ENCODE assay signal across 18 cellular contexts in the genomic region with DNA sequence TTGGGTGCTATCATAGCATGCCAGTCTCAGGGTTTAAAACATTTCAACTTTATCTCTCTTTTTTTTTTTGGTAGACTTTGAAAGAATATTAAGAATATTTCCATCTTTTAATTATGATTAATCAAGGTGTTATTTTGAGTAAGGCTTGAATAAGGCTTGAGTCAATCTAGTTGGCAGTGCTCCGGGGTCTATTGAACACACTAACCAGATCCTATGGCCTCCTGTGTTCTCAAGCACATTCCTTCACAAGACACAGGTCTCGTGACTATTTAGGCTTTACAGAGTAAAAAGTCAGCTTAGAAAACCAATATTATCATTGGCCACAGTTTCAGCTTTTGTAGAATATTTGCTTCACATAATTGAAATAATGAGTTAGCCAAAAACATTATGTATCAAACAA.
DNase-seq lines count a peak whose midpoint lies in the region; FAIRE-seq and TF ChIP-seq lines count a peak whose summit lies in the region.
"Had no signal": no experiment of that assay in that cellular context is flagged by ENCODE, and none has a peak within 500 bp of the region (broad histone marks: within the 10 kb centered on the region; RNA-seq: fewer than 3 reads in every experiment).

No MANE protein-coding gene starts in this region.

- CTCF ChIA-PET in RWPE1 (lab: Yijun Ruan, JAX), result interaction anchor here (0.6 kb wide), 1 partner anchor 13 kb away, joined by 3 read pairs; no protein-coding TSS in a partner anchor

- TF ChIP-seq CTCF in RWPE1 (conservative IDR thresholded peaks at IDR 0.05; ENCODE audit: low read depth) (no peak), keratinocyte (optimal IDR thresholded peaks at IDR 0.05 in 1 of 3, IDR thresholded peaks at IDR 0.05 in 1 of 3, conservative IDR thresholded peaks at IDR 0.05 in 1 of 3; ENCODE audit: extremely low read depth in 1 of 3, insufficient read depth in 2 of 3, low read length in 3 of 3) (no peak), thyroid gland (IDR thresholded peaks at IDR 0.05) (no peak)

- DNase-seq in RWPE1 (ENCODE audit: low spot score) (peak; percentile 77), keratinocyte (ENCODE audit: low read depth, low spot score) (no peak), thyroid gland (peak; percentile 34 to 43), NCI-H524 (lab: John Stamatoyannopoulos, UW) (no peak), mesenteric fat pad (ENCODE audit: low spot score) (no peak), head of caudate nucleus (no peak)
- DNase-seq: Caco-2; CD4-positive, CD25-positive, alpha-beta regulatory T cell; CD8-positive, alpha-beta T cell; DMS153; DND-41; H9 had no signal

- 22 to 31% methylated on average over 2 of the region's 2 CpGs for WGBS in thyroid gland, 2 donors

- H3K79me2 ChIP-seq in keratinocyte (ENCODE audit: control insufficient read depth, insufficient read depth, low read length), result peaks cover 18% of the 10 kb centered on the region

- dilution Hi-C loops in keratinocyte (cut with MboI; ENCODE audit: extremely low pct_ligation_motif_present, low sequenced_read_pairs), result no loop called here

- H3K9me1 ChIP-seq in keratinocyte (ENCODE audit: control insufficient read depth, extremely low read depth, insufficient read depth, low read length), result no peaks in the 10 kb centered on the region

- H3K27ac ChIP-seq in RWPE1, result no peak overlapping the region
- H3K27ac ChIP-seq in keratinocyte (ENCODE audit: control insufficient read depth, insufficient read depth, low read length), result no peak overlapping the region
- H3K27ac ChIP-seq in thyroid gland, result peak overlapping the region; percentile 17 to 70 (median 27)
- H3K27ac ChIP-seq: BLaER1, C4-2B had no signal

- no peak overlapping the region for H3K4me2 ChIP-seq in keratinocyte (ENCODE audit: control insufficient read depth, extremely low read depth, insufficient read depth, low read depth, low read length)
- H3K4me2 ChIP-seq: BLaER1, GM23338 had no signal

- H3K27me3 ChIP-seq in keratinocyte (ENCODE audit: control insufficient read depth, extremely low read depth, insufficient read depth, low read length) (no peaks in the 10 kb centered on the region), thyroid gland (no peaks in the 10 kb centered on the region)
- H3K27me3 ChIP-seq: BLaER1 had no signal

- no peaks in the 10 kb centered on the region for H4K20me1 ChIP-seq in keratinocyte (ENCODE audit: control insufficient read depth, extremely low read depth, insufficient read depth, low read length)
- H4K20me1 ChIP-seq: BLaER1 had no signal

- H3K36me3 ChIP-seq in keratinocyte (ENCODE audit: control insufficient read depth in 2 of 2, extremely low read depth in 1 of 2, insufficient read depth in 2 of 2, low read length in 2 of 2) (peaks cover 19 to 36% of the 10 kb centered on the region in 2 experiments), thyroid gland (no peaks in the 10 kb centered on the region)
- H3K36me3 ChIP-seq: BLaER1 had no signal

- no peak for TF ChIP-seq POLR2A in thyroid gland (IDR thresholded peaks at IDR 0.05)

- POLR2A ChIA-PET in RWPE1 (lab: Yijun Ruan, JAX; ENCODE audit: low non-redundant PET), result no interaction called here

- H3K9me3 ChIP-seq in keratinocyte (ENCODE audit: control insufficient read depth, low read depth, low read length) (no peaks in the 10 kb centered on the region), thyroid gland (no peaks in the 10 kb centered on the region)
- H3K9me3 ChIP-seq: BLaER1, Caco-2 had no signal

- no peak overlapping the region for H3K4me3 ChIP-seq in keratinocyte (ENCODE audit: control insufficient read depth in 2 of 3, extremely low read depth in 1 of 3, insufficient read depth in 2 of 3, low read depth in 1 of 3, low read length in 3 of 3)
- no peak overlapping the region for H3K4me3 ChIP-seq in thyroid gland (replicated peaks in 1 of 3)
- H3K4me3 ChIP-seq: BLaER1, GM23338 had no signal

- H2AFZ ChIP-seq in keratinocyte (ENCODE audit: control insufficient read depth, low read length), result no peak overlapping the region
- H2AFZ ChIP-seq: GM23338 had no signal

- intact Hi-C loops in thyroid gland (cut with DNase I), result no loop called here
- intact Hi-C loops in head of caudate nucleus (cut with DNase I), result no loop called here

- H3K4me1 ChIP-seq in keratinocyte (ENCODE audit: control insufficient read depth, extremely low read depth, insufficient read depth, low read length) (no peaks in the 10 kb centered on the region), thyroid gland (peaks cover 30 to 35% of the 10 kb centered on the region in 2 donors)
- H3K4me1 ChIP-seq: BLaER1, Caco-2 had no signal

- FAIRE-seq in keratinocyte (lab: Jason Lieb, UNC), result peak; percentile 43
- FAIRE-seq: G401.6, GM12892, GM19239 had no signal

- H3K9ac ChIP-seq in keratinocyte (ENCODE audit: control insufficient read depth, extremely low read depth, insufficient read depth, low read length), result no peak overlapping the region
- H3K9ac ChIP-seq: BLaER1 had no signal

Comparison
In these comparisons a context has a peak if more than half of its experiments do, and no peak if none do; other contexts are left out.
1. DNase-seq: peak in RWPE1 (single experiment) and thyroid gland (2 of 2); none in keratinocyte (single experiment), NCI-H524 (0 of 2), mesenteric fat pad (single experiment) and head of caudate nucleus (0 of 42).
2. H3K27ac ChIP-seq: peak in thyroid gland (3 of 3); none in RWPE1 (single experiment) and keratinocyte (single experiment).